Comparison of ENCODE assay signal across 1 cellular context in genomic region chr2:117958186-117958585, GRCh38.
TF ChIP-seq lines count a peak whose summit lies in the region.

No MANE protein-coding gene starts in this region.

TF ChIP-seq in A549, 52 proteins besides CTCF, POLR2A, EP300 and RAD21 (continued from another document):
- TF ChIP-seq ESRRA (IDR thresholded peaks at IDR 0.05; ENCODE audit: borderline replicate concordance, low read length) (no peak), JUNB (IDR thresholded peaks at IDR 0.05) (peak; percentile 68; the same call in 1 of the 2 replicates)
